21 cellular contexts compared by ENCODE assay signal in the genomic region with DNA sequence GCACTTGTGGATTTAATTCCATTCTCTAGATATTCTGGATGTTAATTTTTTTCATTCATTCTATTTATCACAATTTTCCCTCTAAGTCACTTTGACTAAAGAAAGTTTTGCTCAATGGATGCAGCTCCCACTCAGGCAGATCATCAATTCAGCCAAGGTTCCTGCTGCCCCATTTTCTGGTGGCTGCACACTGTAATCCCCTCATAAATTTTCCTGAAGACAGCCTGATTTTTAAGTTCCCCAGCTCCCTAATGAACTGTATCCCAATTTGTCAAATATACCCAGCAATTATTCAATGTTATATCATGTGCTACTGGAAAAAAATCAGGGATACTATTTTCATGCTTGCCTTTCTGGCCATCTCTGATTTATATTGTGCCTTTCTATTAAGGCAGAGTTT.
DNase-seq lines count a peak whose midpoint lies in the region; ATAC-seq and TF ChIP-seq lines count a peak whose summit lies in the region.
"Had no signal": no experiment of that assay in that cellular context is flagged by ENCODE, and none has a peak within 500 bp of the region (broad histone marks: within the 10 kb centered on the region; RNA-seq: fewer than 3 reads in every experiment).

No MANE protein-coding gene starts in this region.

- no peak for ATAC-seq in SK-N-SH treated with all-trans-retinoic acid at 6 μM for 48 hours
- ATAC-seq: CD8-positive, alpha-beta T cell; GM12878 had no signal

- H3K27me3 Mint-ChIP-seq in brain (no peaks in the 10 kb centered on the region), nephron (ENCODE audit: low read depth) (peaks cover 6% of the 10 kb centered on the region)
- H3K27me3 Mint-ChIP-seq: CD4-positive, alpha-beta T cell had no signal

- H3K36me3 Mint-ChIP-seq in brain (peaks cover 28% of the 10 kb centered on the region), nephron (ENCODE audit: low read depth) (peaks cover 3% of the 10 kb centered on the region)
- H3K36me3 Mint-ChIP-seq: CD8-positive, alpha-beta T cell had no signal

- TF ChIP-seq EP300 in Ishikawa (IDR thresholded peaks at IDR 0.05; ENCODE audit: borderline replicate concordance) = peak; percentile 65

- H3K4me3 Mint-ChIP-seq in brain (no peak overlapping the region), nephron (no peak overlapping the region)
- H3K4me3 Mint-ChIP-seq: B cell; CD4-positive, alpha-beta T cell; CD8-positive, alpha-beta T cell had no signal

- H3K9me3 Mint-ChIP-seq in brain (peaks cover 0 to under 1% (median 0%) of the 10 kb centered on the region in 5 experiments), nephron (no peaks in the 10 kb centered on the region)
- H3K9me3 Mint-ChIP-seq: CD4-positive, alpha-beta T cell; CD8-positive, alpha-beta T cell had no signal

- H3K4me1 Mint-ChIP-seq in brain = peaks cover 43% of the 10 kb centered on the region
- peaks cover 19% of the 10 kb centered on the region for H3K4me1 Mint-ChIP-seq in nephron
- H3K4me1 Mint-ChIP-seq: B cell had no signal

- H3K27ac Mint-ChIP-seq in brain (peak overlapping the region in 3 of 5 experiments; percentile 33 to 72 (median 44)), nephron (peak overlapping the region; percentile 4 to 49 (median 13))
- H3K27ac Mint-ChIP-seq: B cell; CD4-positive, alpha-beta T cell; CD8-positive, alpha-beta T cell had no signal

- DNase-seq in NCI-H2171 (lab: John Stamatoyannopoulos, UW) = no peak
- no peak for DNase-seq in COLO668 (lab: John Stamatoyannopoulos, UW; ENCODE audit: unreplicated experiment)
- no peak for DNase-seq in AML-193 (lab: John Stamatoyannopoulos, UW)
- DNase-seq: 8988T; ACHN; CD4-positive, alpha-beta T cell; CD8-positive, alpha-beta T cell; COR-L47; DMS 273 treated with DMSO at 0.1 percent for 48 hours; DMS153; DMS53; DMS79; DND-41; EL; GDM1 had no signal

- no peak for TF ChIP-seq RAD21 in Ishikawa (IDR thresholded peaks at IDR 0.05; ENCODE audit: low read depth)

- TF ChIP-seq CTCF in brain (conservative IDR thresholded peaks at IDR 0.05) = no peak
- TF ChIP-seq CTCF in nephron (IDR thresholded peaks at IDR 0.05; ENCODE audit: unreplicated experiment in 3 of 3) = no peak

TF ChIP-seq in Ishikawa, 13 proteins besides CTCF, POLR2A, EP300 and RAD21:
- TF ChIP-seq CEBPB (IDR thresholded peaks at IDR 0.05) (no peak), TEAD4 (IDR thresholded peaks at IDR 0.05) (peak; percentile 58; the same call in 1 of the 2 replicates), TCF12 (IDR thresholded peaks at IDR 0.05; ENCODE audit: low read depth) (peak; percentile 76), TAF1 (IDR thresholded peaks at IDR 0.05; ENCODE audit: low read depth) (no peak), NFIC (IDR thresholded peaks at IDR 0.05) (peak; percentile 87), EGR1 (IDR thresholded peaks at IDR 0.05) (no peak)
- TF ChIP-seq, protein P1, sequence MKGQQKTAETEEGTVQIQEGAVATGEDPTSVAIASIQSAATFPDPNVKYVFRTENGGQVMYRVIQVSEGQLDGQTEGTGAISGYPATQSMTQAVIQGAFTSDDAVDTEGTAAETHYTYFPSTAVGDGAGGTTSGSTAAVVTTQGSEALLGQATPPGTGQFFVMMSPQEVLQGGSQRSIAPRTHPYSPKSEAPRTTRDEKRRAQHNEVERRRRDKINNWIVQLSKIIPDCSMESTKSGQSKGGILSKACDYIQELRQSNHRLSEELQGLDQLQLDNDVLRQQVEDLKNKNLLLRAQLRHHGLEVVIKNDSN (IDR thresholded peaks at IDR 0.05) = no peak
- TF ChIP-seq, protein P2, sequence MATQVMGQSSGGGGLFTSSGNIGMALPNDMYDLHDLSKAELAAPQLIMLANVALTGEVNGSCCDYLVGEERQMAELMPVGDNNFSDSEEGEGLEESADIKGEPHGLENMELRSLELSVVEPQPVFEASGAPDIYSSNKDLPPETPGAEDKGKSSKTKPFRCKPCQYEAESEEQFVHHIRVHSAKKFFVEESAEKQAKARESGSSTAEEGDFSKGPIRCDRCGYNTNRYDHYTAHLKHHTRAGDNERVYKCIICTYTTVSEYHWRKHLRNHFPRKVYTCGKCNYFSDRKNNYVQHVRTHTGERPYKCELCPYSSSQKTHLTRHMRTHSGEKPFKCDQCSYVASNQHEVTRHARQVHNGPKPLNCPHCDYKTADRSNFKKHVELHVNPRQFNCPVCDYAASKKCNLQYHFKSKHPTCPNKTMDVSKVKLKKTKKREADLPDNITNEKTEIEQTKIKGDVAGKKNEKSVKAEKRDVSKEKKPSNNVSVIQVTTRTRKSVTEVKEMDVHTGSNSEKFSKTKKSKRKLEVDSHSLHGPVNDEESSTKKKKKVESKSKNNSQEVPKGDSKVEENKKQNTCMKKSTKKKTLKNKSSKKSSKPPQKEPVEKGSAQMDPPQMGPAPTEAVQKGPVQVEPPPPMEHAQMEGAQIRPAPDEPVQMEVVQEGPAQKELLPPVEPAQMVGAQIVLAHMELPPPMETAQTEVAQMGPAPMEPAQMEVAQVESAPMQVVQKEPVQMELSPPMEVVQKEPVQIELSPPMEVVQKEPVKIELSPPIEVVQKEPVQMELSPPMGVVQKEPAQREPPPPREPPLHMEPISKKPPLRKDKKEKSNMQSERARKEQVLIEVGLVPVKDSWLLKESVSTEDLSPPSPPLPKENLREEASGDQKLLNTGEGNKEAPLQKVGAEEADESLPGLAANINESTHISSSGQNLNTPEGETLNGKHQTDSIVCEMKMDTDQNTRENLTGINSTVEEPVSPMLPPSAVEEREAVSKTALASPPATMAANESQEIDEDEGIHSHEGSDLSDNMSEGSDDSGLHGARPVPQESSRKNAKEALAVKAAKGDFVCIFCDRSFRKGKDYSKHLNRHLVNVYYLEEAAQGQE (IDR thresholded peaks at IDR 0.05; ENCODE audit: low read depth) = no peak

TF ChIP-seq in SK-N-SH treated with all-trans-retinoic acid at 6 μM for 48 hours, 23 proteins besides CTCF, POLR2A, EP300 and RAD21 (continues in another document):
- TF ChIP-seq, protein P3, sequence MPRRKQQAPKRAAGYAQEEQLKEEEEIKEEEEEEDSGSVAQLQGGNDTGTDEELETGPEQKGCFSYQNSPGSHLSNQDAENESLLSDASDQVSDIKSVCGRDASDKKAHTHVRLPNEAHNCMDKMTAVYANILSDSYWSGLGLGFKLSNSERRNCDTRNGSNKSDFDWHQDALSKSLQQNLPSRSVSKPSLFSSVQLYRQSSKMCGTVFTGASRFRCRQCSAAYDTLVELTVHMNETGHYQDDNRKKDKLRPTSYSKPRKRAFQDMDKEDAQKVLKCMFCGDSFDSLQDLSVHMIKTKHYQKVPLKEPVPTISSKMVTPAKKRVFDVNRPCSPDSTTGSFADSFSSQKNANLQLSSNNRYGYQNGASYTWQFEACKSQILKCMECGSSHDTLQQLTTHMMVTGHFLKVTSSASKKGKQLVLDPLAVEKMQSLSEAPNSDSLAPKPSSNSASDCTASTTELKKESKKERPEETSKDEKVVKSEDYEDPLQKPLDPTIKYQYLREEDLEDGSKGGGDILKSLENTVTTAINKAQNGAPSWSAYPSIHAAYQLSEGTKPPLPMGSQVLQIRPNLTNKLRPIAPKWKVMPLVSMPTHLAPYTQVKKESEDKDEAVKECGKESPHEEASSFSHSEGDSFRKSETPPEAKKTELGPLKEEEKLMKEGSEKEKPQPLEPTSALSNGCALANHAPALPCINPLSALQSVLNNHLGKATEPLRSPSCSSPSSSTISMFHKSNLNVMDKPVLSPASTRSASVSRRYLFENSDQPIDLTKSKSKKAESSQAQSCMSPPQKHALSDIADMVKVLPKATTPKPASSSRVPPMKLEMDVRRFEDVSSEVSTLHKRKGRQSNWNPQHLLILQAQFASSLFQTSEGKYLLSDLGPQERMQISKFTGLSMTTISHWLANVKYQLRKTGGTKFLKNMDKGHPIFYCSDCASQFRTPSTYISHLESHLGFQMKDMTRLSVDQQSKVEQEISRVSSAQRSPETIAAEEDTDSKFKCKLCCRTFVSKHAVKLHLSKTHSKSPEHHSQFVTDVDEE (CRISPR knock-in tag; IDR thresholded peaks at IDR 0.05) = no peak
- TF ChIP-seq SNAI2 (CRISPR knock-in tag; IDR thresholded peaks at IDR 0.05) = no peak
- TF ChIP-seq, protein P4, sequence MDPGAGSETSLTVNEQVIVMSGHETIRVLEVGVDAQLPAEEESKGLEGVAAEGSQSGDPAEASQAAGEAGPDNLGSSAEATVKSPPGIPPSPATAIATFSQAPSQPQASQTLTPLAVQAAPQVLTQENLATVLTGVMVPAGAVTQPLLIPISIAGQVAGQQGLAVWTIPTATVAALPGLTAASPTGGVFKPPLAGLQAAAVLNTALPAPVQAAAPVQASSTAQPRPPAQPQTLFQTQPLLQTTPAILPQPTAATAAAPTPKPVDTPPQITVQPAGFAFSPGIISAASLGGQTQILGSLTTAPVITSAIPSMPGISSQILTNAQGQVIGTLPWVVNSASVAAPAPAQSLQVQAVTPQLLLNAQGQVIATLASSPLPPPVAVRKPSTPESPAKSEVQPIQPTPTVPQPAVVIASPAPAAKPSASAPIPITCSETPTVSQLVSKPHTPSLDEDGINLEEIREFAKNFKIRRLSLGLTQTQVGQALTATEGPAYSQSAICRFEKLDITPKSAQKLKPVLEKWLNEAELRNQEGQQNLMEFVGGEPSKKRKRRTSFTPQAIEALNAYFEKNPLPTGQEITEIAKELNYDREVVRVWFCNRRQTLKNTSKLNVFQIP (CRISPR knock-in tag; IDR thresholded peaks at IDR 0.05; ENCODE audit: borderline replicate concordance, low read depth) = no peak
- TF ChIP-seq ZNF70 (CRISPR knock-in tag; IDR thresholded peaks at IDR 0.05) = no peak
- TF ChIP-seq ISL1 (CRISPR knock-in tag; IDR thresholded peaks at IDR 0.05) = no peak
- TF ChIP-seq RARB (CRISPR knock-in tag; IDR thresholded peaks at IDR 0.05) = no peak
- TF ChIP-seq PPARA (CRISPR knock-in tag; IDR thresholded peaks at IDR 0.05; ENCODE audit: borderline replicate concordance) = no peak
- no peak for TF ChIP-seq OSR1 (CRISPR knock-in tag; IDR thresholded peaks at IDR 0.05)
- no peak for TF ChIP-seq GLIS3 (CRISPR knock-in tag; IDR thresholded peaks at IDR 0.05)
- TF ChIP-seq, protein P5, sequence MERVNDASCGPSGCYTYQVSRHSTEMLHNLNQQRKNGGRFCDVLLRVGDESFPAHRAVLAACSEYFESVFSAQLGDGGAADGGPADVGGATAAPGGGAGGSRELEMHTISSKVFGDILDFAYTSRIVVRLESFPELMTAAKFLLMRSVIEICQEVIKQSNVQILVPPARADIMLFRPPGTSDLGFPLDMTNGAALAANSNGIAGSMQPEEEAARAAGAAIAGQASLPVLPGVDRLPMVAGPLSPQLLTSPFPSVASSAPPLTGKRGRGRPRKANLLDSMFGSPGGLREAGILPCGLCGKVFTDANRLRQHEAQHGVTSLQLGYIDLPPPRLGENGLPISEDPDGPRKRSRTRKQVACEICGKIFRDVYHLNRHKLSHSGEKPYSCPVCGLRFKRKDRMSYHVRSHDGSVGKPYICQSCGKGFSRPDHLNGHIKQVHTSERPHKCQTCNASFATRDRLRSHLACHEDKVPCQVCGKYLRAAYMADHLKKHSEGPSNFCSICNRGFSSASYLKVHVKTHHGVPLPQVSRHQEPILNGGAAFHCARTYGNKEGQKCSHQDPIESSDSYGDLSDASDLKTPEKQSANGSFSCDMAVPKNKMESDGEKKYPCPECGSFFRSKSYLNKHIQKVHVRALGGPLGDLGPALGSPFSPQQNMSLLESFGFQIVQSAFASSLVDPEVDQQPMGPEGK (CRISPR knock-in tag; IDR thresholded peaks at IDR 0.05; ENCODE audit: borderline replicate concordance) = no peak
- no peak for TF ChIP-seq ARNTL (CRISPR knock-in tag; IDR thresholded peaks at IDR 0.05; ENCODE audit: borderline replicate concordance, low read depth)
